19 cellular contexts compared by ENCODE assay signal in the genomic region with DNA sequence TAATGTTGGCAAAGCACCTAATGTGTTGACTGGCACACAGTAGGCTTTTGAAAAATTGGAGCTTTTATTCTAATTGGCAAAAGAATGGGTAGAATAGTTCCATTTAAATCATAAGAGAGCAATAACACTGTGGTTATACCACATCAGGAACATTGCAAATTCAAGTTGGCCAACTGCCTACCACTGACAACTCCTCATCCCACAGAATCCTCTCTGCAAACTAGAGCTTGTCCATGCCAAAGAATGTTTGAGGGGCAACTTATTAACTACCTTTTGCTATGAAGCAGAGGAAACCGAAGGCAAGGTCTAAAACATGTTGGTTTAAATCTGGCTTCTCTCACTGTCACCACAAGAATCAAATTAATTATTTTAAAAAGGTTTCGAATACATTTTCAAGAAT. TPM values are rescaled to one million over a fixed set of nuclear protein-coding genes. Genes with fewer than 3 reads are reported as not detected.
A peak's percentile ranks its signal among the peaks of the same experiment; 100 is the strongest.
DNase-seq lines count a peak whose midpoint lies in the region; ATAC-seq and TF ChIP-seq lines count a peak whose summit lies in the region.
"Had no signal": no experiment of that assay in that cellular context is flagged by ENCODE, and none has a peak within 500 bp of the region (broad histone marks: within the 10 kb centered on the region; RNA-seq: fewer than 3 reads in every experiment).

No MANE protein-coding gene starts in this region.

- TF ChIP-seq CTCF in SK-N-SH (IDR thresholded peaks at IDR 0.05) (no peak), osteocyte (IDR thresholded peaks at IDR 0.05) (no peak)

- POLR2A ChIA-PET in SK-N-SH (lab: Yijun Ruan, JAX), result no interaction called here

- H3K27me3 Mint-ChIP-seq in osteocyte (ENCODE audit: unreplicated experiment), result no peaks in the 10 kb centered on the region

- H3K9me3 ChIP-seq in SK-N-SH (no peaks in the 10 kb centered on the region), muscle layer of colon (ENCODE audit: low read length) (no peaks in the 10 kb centered on the region)

- H3K9ac ChIP-seq in SK-N-SH, result no peak overlapping the region
- no peak overlapping the region for H3K9ac ChIP-seq in muscle layer of colon (ENCODE audit: low read length)

- no peaks in the 10 kb centered on the region for H3K79me2 ChIP-seq in SK-N-SH (ENCODE audit: insufficient read depth)

- 85% methylated on average over 2 of the region's 2 CpGs for WGBS in SK-N-SH (ENCODE audit: low lambda C conversion rate)

- no peak for TF ChIP-seq RAD21 in SK-N-SH (IDR thresholded peaks at IDR 0.05; ENCODE audit: low read length)

- peaks cover 37% of the 10 kb centered on the region for H3K36me3 Mint-ChIP-seq in osteocyte (ENCODE audit: unreplicated experiment)

- H3K4me2 ChIP-seq in SK-N-SH, result no peak overlapping the region

- H3K9me2 ChIP-seq in SK-N-SH, result no peaks in the 10 kb centered on the region

- H3F3A ChIP-seq in SK-N-SH (replicated peaks; ENCODE audit: insufficient read depth), result no peaks in the 10 kb centered on the region

- no peaks in the 10 kb centered on the region for H3K9me3 Mint-ChIP-seq in osteocyte (ENCODE audit: unreplicated experiment)

- no peak overlapping the region for H3K4me3 Mint-ChIP-seq in osteocyte (ENCODE audit: unreplicated experiment)

- TF ChIP-seq EP300 in SK-N-SH (IDR thresholded peaks at IDR 0.05; ENCODE audit: borderline replicate concordance in 1 of 2, low read depth in 1 of 2, low read length in 1 of 2), result no peak

- H4K20me1 ChIP-seq in SK-N-SH (ENCODE audit: insufficient read depth), result no peaks in the 10 kb centered on the region

- no peak for DNase-seq in SK-N-SH
- peak; percentile 36 for DNase-seq in fibroblast of peridontal ligament (ENCODE audit: extremely low read depth)
- DNase-seq in superior temporal gyrus (ENCODE audit: extremely low spot score), result peak; percentile 56
- no peak for DNase-seq in activated T-cell treated with anti-CD3 and anti-CD28 coated beads, Interleukin-2, amount 50 U/mL, for 48 hours
- DNase-seq in midbrain (lab: John Stamatoyannopoulos, UW), result no peak
- DNase-seq in osteocyte (ENCODE audit: extremely low spot score, unreplicated experiment), result no peak
- DNase-seq: C1 segment of cervical spinal cord, EL, H7, NCI-H1048, NCI-H1694, NCI-H2107, NCI-H226, NCI-H69 had no signal

- H3K4me1 Mint-ChIP-seq in osteocyte (ENCODE audit: unreplicated experiment), result peaks cover 21% of the 10 kb centered on the region

- H2AFZ ChIP-seq in SK-N-SH (ENCODE audit: low read depth), result no peak overlapping the region

- no peak overlapping the region for H3K27ac Mint-ChIP-seq in osteocyte (ENCODE audit: unreplicated experiment)

- H3K4me1 ChIP-seq in SK-N-SH (ENCODE audit: control insufficient read depth in 1 of 2, insufficient read depth in 2 of 2, low read depth in 1 of 2, low read length in 1 of 2) (peaks cover 0 to 8% of the 10 kb centered on the region in 2 experiments; a peak in 2 of 4 replicates), muscle layer of colon (ENCODE audit: insufficient read depth, low read length) (peaks cover 54% of the 10 kb centered on the region)

- H3K27me3 ChIP-seq in SK-N-SH (ENCODE audit: insufficient read depth) (no peaks in the 10 kb centered on the region), muscle layer of colon (ENCODE audit: control insufficient read depth in 1 of 2, insufficient read depth in 2 of 2, low read length in 2 of 2) (no peaks in the 10 kb centered on the region)

- no peak overlapping the region for H3K4me3 ChIP-seq in SK-N-SH (ENCODE audit: low read depth in 2 of 2, low read length in 1 of 2)
- no peak overlapping the region for H3K4me3 ChIP-seq in muscle layer of colon (ENCODE audit: low read depth in 1 of 2, low read length in 2 of 2)
- H3K4me3 ChIP-seq: K562 had no signal

- H3K36me3 ChIP-seq in SK-N-SH (replicated peaks in 1 of 2; ENCODE audit: control insufficient read depth in 1 of 2, insufficient read depth in 2 of 2, low read length in 1 of 2), result peaks cover 22 to 33% of the 10 kb centered on the region in 2 experiments
- H3K36me3 ChIP-seq in muscle layer of colon (ENCODE audit: insufficient read depth, low read length), result peaks cover 4% of the 10 kb centered on the region

- CTCF ChIA-PET in SK-N-SH (lab: Yijun Ruan, JAX), result interaction anchor here (1.5 kb wide), 1 partner anchor 19 kb away, joined by 4 read pairs; no protein-coding TSS in a partner anchor

- peak overlapping the region in 1 of 2 experiments; percentile 72; a peak in 1 of 4 replicates for H3K27ac ChIP-seq in SK-N-SH (ENCODE audit: low read depth in 2 of 2, low read length in 1 of 2)
- H3K27ac ChIP-seq in muscle layer of colon (ENCODE audit: low read depth, low read length), result peak overlapping the region; percentile 43
- H3K27ac ChIP-seq: 22Rv1, HL-60 had no signal

- peak; percentile 65 for ATAC-seq in SK-N-SH treated with all-trans-retinoic acid at 6 μM for 48 hours
- ATAC-seq: K562 had no signal

TF ChIP-seq in SK-N-SH treated with all-trans-retinoic acid at 6 μM for 48 hours, 23 proteins besides CTCF, POLR2A, EP300 and RAD21 (continues in another document):
- TF ChIP-seq POU6F1 (CRISPR knock-in tag; IDR thresholded peaks at IDR 0.05; ENCODE audit: borderline replicate concordance, low read depth) (no peak), RARB (CRISPR knock-in tag; IDR thresholded peaks at IDR 0.05) (no peak), ESRRG (CRISPR knock-in tag; IDR thresholded peaks at IDR 0.05) (no peak), BACH2 (CRISPR knock-in tag; IDR thresholded peaks at IDR 0.05; ENCODE audit: borderline replicate concordance) (no peak), ISL1 (CRISPR knock-in tag; IDR thresholded peaks at IDR 0.05) (0 out of 2 replicates have a peak, but pooled peaks have one; percentile 24), ZFP30 (CRISPR knock-in tag; IDR thresholded peaks at IDR 0.05) (no peak)
- TF ChIP-seq, protein P1, sequence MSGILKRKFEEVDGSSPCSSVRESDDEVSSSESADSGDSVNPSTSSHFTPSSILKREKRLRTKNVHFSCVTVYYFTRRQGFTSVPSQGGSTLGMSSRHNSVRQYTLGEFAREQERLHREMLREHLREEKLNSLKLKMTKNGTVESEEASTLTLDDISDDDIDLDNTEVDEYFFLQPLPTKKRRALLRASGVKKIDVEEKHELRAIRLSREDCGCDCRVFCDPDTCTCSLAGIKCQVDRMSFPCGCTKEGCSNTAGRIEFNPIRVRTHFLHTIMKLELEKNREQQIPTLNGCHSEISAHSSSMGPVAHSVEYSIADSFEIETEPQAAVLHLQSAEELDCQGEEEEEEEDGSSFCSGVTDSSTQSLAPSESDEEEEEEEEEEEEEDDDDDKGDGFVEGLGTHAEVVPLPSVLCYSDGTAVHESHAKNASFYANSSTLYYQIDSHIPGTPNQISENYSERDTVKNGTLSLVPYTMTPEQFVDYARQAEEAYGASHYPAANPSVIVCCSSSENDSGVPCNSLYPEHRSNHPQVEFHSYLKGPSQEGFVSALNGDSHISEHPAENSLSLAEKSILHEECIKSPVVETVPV (CRISPR knock-in tag; IDR thresholded peaks at IDR 0.05), result no peak

TF ChIP-seq in SK-N-SH, 30 proteins besides CTCF, POLR2A, EP300 and RAD21:
- TF ChIP-seq FOXJ3 (CRISPR knock-in tag; IDR thresholded peaks at IDR 0.05) (no peak), IRF3 (IDR thresholded peaks at IDR 0.05; ENCODE audit: low read depth, low read length) (no peak), TCF12 (IDR thresholded peaks at IDR 0.05) (no peak), SIN3A (IDR thresholded peaks at IDR 0.05; ENCODE audit: borderline replicate concordance, low read depth, low read length) (no peak), RCOR1 (IDR thresholded peaks at IDR 0.05; ENCODE audit: low read length) (no peak), RXRA (IDR thresholded peaks at IDR 0.05; ENCODE audit: borderline replicate concordance, low read depth) (no peak), USF1 (IDR thresholded peaks at IDR 0.05; ENCODE audit: borderline replicate concordance, low read depth) (no peak), MXI1 (IDR thresholded peaks at IDR 0.05; ENCODE audit: low read depth, low read length) (no peak), CHD2 (IDR thresholded peaks at IDR 0.05; ENCODE audit: low read length, partially characterized antibody) (no peak), FOSL2 (IDR thresholded peaks at IDR 0.05; ENCODE audit: borderline replicate concordance, low read depth) (no peak)
- TF ChIP-seq, protein P2, sequence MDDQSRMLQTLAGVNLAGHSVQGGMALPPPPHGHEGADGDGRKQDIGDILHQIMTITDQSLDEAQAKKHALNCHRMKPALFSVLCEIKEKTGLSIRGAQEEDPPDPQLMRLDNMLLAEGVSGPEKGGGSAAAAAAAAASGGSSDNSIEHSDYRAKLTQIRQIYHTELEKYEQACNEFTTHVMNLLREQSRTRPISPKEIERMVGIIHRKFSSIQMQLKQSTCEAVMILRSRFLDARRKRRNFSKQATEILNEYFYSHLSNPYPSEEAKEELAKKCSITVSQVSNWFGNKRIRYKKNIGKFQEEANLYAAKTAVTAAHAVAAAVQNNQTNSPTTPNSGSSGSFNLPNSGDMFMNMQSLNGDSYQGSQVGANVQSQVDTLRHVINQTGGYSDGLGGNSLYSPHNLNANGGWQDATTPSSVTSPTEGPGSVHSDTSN (IDR thresholded peaks at IDR 0.05), result no peak

RNA-seq across cellular contexts. Expression of gene RHOBTB1, which starts 36.0 kb away (rescaled TPM):
- 10.5 and 13.8 TPM in 2 replicates for polyA plus RNA-seq in SK-N-SH (2012; rRNA removed)
- 12.5 and 12.6 TPM in 2 replicates for polyA plus RNA-seq in SK-N-SH (2012; cell fraction: cytosol; rRNA removed)
- 9.5 and 18.9 TPM in 2 replicates for polyA plus RNA-seq in SK-N-SH (2012; cell fraction: nucleus; rRNA removed)
- total RNA-seq in osteocyte, result 16.0 and 17.2 TPM in 2 replicates

Comparison
In these comparisons a context has a peak if more than half of its experiments do, and no peak if none do; other contexts are left out.
1. DNase-seq: peak in fibroblast of peridontal ligament (single experiment) and superior temporal gyrus (single experiment); none in SK-N-SH (single experiment), activated T-cell treated with anti-CD3 and anti-CD28 coated beads, Interleukin-2, amount 50 U/mL, for 48 hours (0 of 2), midbrain (single experiment) and osteocyte (single experiment).